In genomic region chr2:241764272-241765241, GRCh38 we compare ENCODE assay signal across 16 cellular contexts.
A peak's percentile ranks its signal among the peaks of the same experiment; 100 is the strongest.
DNase-seq lines count a peak whose midpoint lies in the region; ATAC-seq and TF ChIP-seq lines count a peak whose summit lies in the region.
"Had no signal": no experiment of that assay in that cellular context is flagged by ENCODE, and none has a peak within 500 bp of the region (broad histone marks: within the 10 kb centered on the region; RNA-seq: fewer than 3 reads in every experiment).

No MANE protein-coding gene starts in this region.

- H3K9me3 Mint-ChIP-seq in activated naive CD4-positive, alpha-beta T cell treated with anti-CD3 and anti-CD28 coated beads, Interleukin-2, amount 10 ng/mL, durations not matched to agents 7 days and 5 days, result peaks cover 3% of the 10 kb centered on the region
- no peaks in the 10 kb centered on the region for H3K9me3 Mint-ChIP-seq in stimulated activated effector memory CD8-positive, alpha-beta T cell treated with anti-CD3 and anti-CD28 coated beads, Interleukin-12 subunit alpha, Interleukin-12 subunit beta, amount 100 ng/mL, for 72 hours
- H3K9me3 Mint-ChIP-seq: activated T-helper 17 cell treated with anti-CD3 and anti-CD28 coated beads, Interleukin-2, amount 50 U/mL, for 72 hours had no signal

- peak; percentile 22; the same call in 1 of the 2 replicates for TF ChIP-seq CTCF in WERI-Rb-1 (IDR thresholded peaks at IDR 0.05; ENCODE audit: low read depth, low read length)

- no peak overlapping the region for H3K27ac Mint-ChIP-seq in activated naive CD4-positive, alpha-beta T cell treated with anti-CD3 and anti-CD28 coated beads, Interleukin-2, amount 10 ng/mL, durations not matched to agents 7 days and 5 days
- peak overlapping the region; percentile 91 for H3K27ac Mint-ChIP-seq in stimulated activated effector memory CD8-positive, alpha-beta T cell treated with anti-CD3 and anti-CD28 coated beads, Interleukin-12 subunit alpha, Interleukin-12 subunit beta, amount 100 ng/mL, for 72 hours

- H3K27me3 Mint-ChIP-seq in activated naive CD4-positive, alpha-beta T cell treated with anti-CD3 and anti-CD28 coated beads, Interleukin-2, amount 10 ng/mL, durations not matched to agents 7 days and 5 days, result peaks cover 4% of the 10 kb centered on the region
- H3K27me3 Mint-ChIP-seq: activated T-helper 17 cell treated with anti-CD3 and anti-CD28 coated beads, Interleukin-2, amount 50 U/mL, for 72 hours had no signal

- H3K4me3 Mint-ChIP-seq in activated naive CD4-positive, alpha-beta T cell treated with anti-CD3 and anti-CD28 coated beads, Interleukin-2, amount 10 ng/mL, durations not matched to agents 7 days and 5 days, result no peak overlapping the region
- peak overlapping the region; percentile 77 for H3K4me3 Mint-ChIP-seq in stimulated activated effector memory CD8-positive, alpha-beta T cell treated with anti-CD3 and anti-CD28 coated beads, Interleukin-12 subunit alpha, Interleukin-12 subunit beta, amount 100 ng/mL, for 72 hours

- H3K36me3 ChIP-seq in WERI-Rb-1, result peaks cover 7% of the 10 kb centered on the region

- H3K27me3 ChIP-seq in WERI-Rb-1 (ENCODE audit: insufficient read depth, low read depth, severe bottlenecking), result no peaks in the 10 kb centered on the region

- ATAC-seq in stimulated activated effector memory CD8-positive, alpha-beta T cell treated with anti-CD3 and anti-CD28 coated beads, Interleukin-12 subunit alpha, Interleukin-12 subunit beta, amount 100 ng/mL, for 72 hours, result no peak
- ATAC-seq: esophagus mucosa had no signal

- CTCF ChIA-PET in activated naive CD4-positive, alpha-beta T cell treated with anti-CD3 and anti-CD28 coated beads, Interleukin-2, amount 10 ng/mL, durations not matched to agents 7 days and 5 days (lab: Charles Lee), result no interaction called here

- H3K27ac ChIP-seq in WERI-Rb-1, result no peak overlapping the region

- H3K4me3 ChIP-seq in WERI-Rb-1 (ENCODE audit: low read depth, low read length), result no peak overlapping the region

- peak; percentile 18 for DNase-seq in activated naive CD4-positive, alpha-beta T cell treated with anti-CD3 and anti-CD28 coated beads, Interleukin-2, amount 10 ng/mL, durations not matched to agents 7 days and 5 days
- DNase-seq in activated naive CD4-positive, alpha-beta T cell (lab: John Stamatoyannopoulos, UW), result no peak
- DNase-seq in WERI-Rb-1, result no peak
- peak; percentile 81 for DNase-seq in islet precursor cell
- DNase-seq in stimulated activated effector memory CD8-positive, alpha-beta T cell treated with anti-CD3 and anti-CD28 coated beads, Interleukin-12 subunit alpha, Interleukin-12 subunit beta, amount 100 ng/mL, for 72 hours (ENCODE audit: low spot score in 2 of 2), result no peak
- DNase-seq in NCI-H2081 (lab: John Stamatoyannopoulos, UW), result no peak
- DNase-seq in AG08396 (ENCODE audit: low spot score), result no peak
- no peak for DNase-seq in activated naive CD4-positive, alpha-beta T cell treated with Interleukin-2 at 50 U/mL for 16 hours
- DNase-seq: AML-193; midbrain; NCI-H1105; NCI-H446 treated with DMSO at 0.1 percent for 48 hours; stimulated activated CD4-positive, alpha-beta T cell treated with anti-CD3 and anti-CD28 coated beads, Interleukin-2, amount 100 ng/mL, for 48 hours; stimulated activated naive CD4-positive, alpha-beta T cell treated with Interleukin-2 at 50 U/mL for 16 hours had no signal

- H3K4me1 Mint-ChIP-seq in activated naive CD4-positive, alpha-beta T cell treated with anti-CD3 and anti-CD28 coated beads, Interleukin-2, amount 10 ng/mL, durations not matched to agents 7 days and 5 days, result peaks cover 10% of the 10 kb centered on the region
- H3K4me1 Mint-ChIP-seq in stimulated activated effector memory CD8-positive, alpha-beta T cell treated with anti-CD3 and anti-CD28 coated beads, Interleukin-12 subunit alpha, Interleukin-12 subunit beta, amount 100 ng/mL, for 72 hours, result peaks cover 41% of the 10 kb centered on the region

- no peaks in the 10 kb centered on the region for H3K9me3 ChIP-seq in WERI-Rb-1 (ENCODE audit: severe bottlenecking)

- H3K36me3 Mint-ChIP-seq in activated naive CD4-positive, alpha-beta T cell treated with anti-CD3 and anti-CD28 coated beads, Interleukin-2, amount 10 ng/mL, durations not matched to agents 7 days and 5 days, result peaks cover 7% of the 10 kb centered on the region
- peaks cover 36% of the 10 kb centered on the region for H3K36me3 Mint-ChIP-seq in stimulated activated effector memory CD8-positive, alpha-beta T cell treated with anti-CD3 and anti-CD28 coated beads, Interleukin-12 subunit alpha, Interleukin-12 subunit beta, amount 100 ng/mL, for 72 hours

Comparison
In these comparisons a context has a peak if more than half of its experiments do, and no peak if none do; other contexts are left out.
1. DNase-seq: peak in activated naive CD4-positive, alpha-beta T cell treated with anti-CD3 and anti-CD28 coated beads, Interleukin-2, amount 10 ng/mL, durations not matched to agents 7 days and 5 days (single experiment) and islet precursor cell (single experiment); none in activated naive CD4-positive, alpha-beta T cell (0 of 4), WERI-Rb-1 (single experiment), stimulated activated effector memory CD8-positive, alpha-beta T cell treated with anti-CD3 and anti-CD28 coated beads, Interleukin-12 subunit alpha, Interleukin-12 subunit beta, amount 100 ng/mL, for 72 hours (0 of 2), NCI-H2081 (0 of 2), AG08396 (single experiment) and activated naive CD4-positive, alpha-beta T cell treated with Interleukin-2 at 50 U/mL for 16 hours (single experiment).